8 cellular contexts compared by ENCODE assay signal in the genomic region with DNA sequence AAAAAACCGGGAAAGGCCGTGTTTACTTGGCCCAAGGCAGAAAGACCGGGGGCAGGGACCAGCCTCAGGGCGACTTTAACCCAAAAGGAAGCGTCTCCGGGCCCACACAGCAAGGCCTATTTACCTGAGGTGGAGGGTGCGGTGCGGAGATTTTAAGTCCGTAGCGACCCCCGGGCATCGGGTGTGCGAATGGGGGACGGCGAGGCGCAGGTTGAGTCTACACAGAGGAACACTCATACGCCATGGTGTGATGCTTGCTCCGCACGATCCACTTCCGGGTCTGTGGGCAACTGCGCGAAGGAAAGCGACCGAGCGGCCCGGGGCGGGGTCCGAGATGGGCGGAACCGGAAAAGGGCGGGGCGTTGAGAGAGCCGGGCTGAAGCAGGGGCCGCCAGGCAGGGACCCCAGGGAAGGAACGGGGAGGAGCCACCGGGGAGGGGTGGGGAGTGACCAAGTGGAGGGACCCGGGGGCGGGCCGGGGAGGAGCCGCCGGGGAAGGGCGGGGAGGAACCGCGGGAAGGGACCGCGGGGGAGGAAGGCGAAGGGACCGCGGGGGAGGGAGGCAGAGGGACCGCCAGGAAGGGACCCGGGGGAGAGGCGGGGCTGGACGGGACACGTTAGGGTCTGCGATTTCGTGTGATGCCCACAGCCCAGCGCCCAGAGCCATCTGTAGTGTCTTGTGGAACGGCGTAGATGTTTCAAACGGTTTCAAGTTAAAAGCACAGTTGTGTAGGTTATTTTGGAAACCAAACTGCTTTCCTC. TPM values are rescaled to one million over a fixed set of nuclear protein-coding genes. Genes with fewer than 3 reads are reported as not detected.
DNase-seq lines count a peak whose midpoint lies in the region; ATAC-seq and TF ChIP-seq lines count a peak whose summit lies in the region.

A gene (minus strand): TSS at position 282 of the 762 bp plus-strand sequence. CDS start 17,146 bp downstream, outside the sequence.

- no peak for TF ChIP-seq RAD21 in IMR-90 (IDR thresholded peaks at IDR 0.05; ENCODE audit: low read length)

- peak within 1 kb of the TSS; percentile 82 for H3K18ac ChIP-seq in IMR-90 (ENCODE audit: low read depth, low read length)

- dilution Hi-C loops in IMR-90 (cut with HindIII; ENCODE audit: low sequenced_read_pairs, unreplicated experiment) = no loop called here

- CTCF ChIA-PET in IMR-90 (lab: Yijun Ruan, JAX) = no interaction called here

- peak; percentile 93 for TF ChIP-seq POLR2A in IMR-90 (IDR thresholded peaks at IDR 0.05; ENCODE audit: low read depth, low read length)

- H4K20me1 ChIP-seq in IMR-90 (ENCODE audit: insufficient read depth, low read length) = 0 out of 2 replicates have a peak, but pooled peaks cover 21% of the 10 kb centered on the region

- H3K9ac ChIP-seq in IMR-90 (ENCODE audit: low read depth, low read length) = peak within 1 kb of the TSS; percentile 79

- peak within 1 kb of the TSS; percentile 97 for H2AK9ac ChIP-seq in IMR-90 (replicated peaks; ENCODE audit: low read depth, low read length, poor library complexity)

- 1% methylated on average over 21 of the region's 60 CpGs; no CpG with 5 or more reads in 1 of the 2 experiments for WGBS in IMR-90 (ENCODE audit: extremely low coverage in 2 of 2, insufficient read length in 1 of 2), 2 experiments

- peaks cover 14 to 31% of the 10 kb centered on the region in 2 experiments for H3K79me1 ChIP-seq in IMR-90 (ENCODE audit: low read depth in 1 of 2, low read length in 2 of 2)

- peak within 1 kb of the TSS; percentile 98 for H2AFZ ChIP-seq in IMR-90 (replicated peaks; ENCODE audit: low read length, poor library complexity)

- H3K27ac ChIP-seq in IMR-90 (ENCODE audit: insufficient read depth, low read length) = peak within 1 kb of the TSS; percentile 87

- peak within 1 kb of the TSS; percentile 81; the same call in 1 of the 2 replicates for H2BK20ac ChIP-seq in IMR-90 (ENCODE audit: low read depth, low read length)

- H3K9me3 ChIP-seq in IMR-90 (ENCODE audit: control insufficient read depth, insufficient read depth, low read length) = no peaks in the 10 kb centered on the region; the same call in 1 of the 2 replicates

- peak within 1 kb of the TSS; percentile 95 for H3K4me2 ChIP-seq in IMR-90 (ENCODE audit: low read depth, low read length)

- peaks cover 6% of the 10 kb centered on the region for H3K36me3 ChIP-seq in IMR-90 (ENCODE audit: control insufficient read depth, insufficient read depth, low read length)

- no peak for TF ChIP-seq CTCF in IMR-90 (conservative IDR thresholded peaks at IDR 0.05; ENCODE audit: low read depth, low read length)
- TF ChIP-seq CTCF in epithelial cell of proximal tubule (conservative IDR thresholded peaks at IDR 0.05; ENCODE audit: low read depth, low read length) = no peak

- BruUV-seq in IMR-90 (replicated peaks; lab: Mats Ljungman, UMichigan) = no TSS peak

- H3K9me1 ChIP-seq in IMR-90 (ENCODE audit: insufficient read depth, low read length) = peaks cover 2% of the 10 kb centered on the region; the same call in 1 of the 2 replicates

- peak within 1 kb of the TSS; percentile 70 for H3K4me3 ChIP-seq in IMR-90 (ENCODE audit: insufficient read depth, low read depth, low read length)
- peak within 1 kb of the TSS; percentile 99 for H3K4me3 ChIP-seq in epithelial cell of proximal tubule (ENCODE audit: low read depth, low read length)

- H3K4me1 ChIP-seq in IMR-90 (ENCODE audit: control insufficient read depth, insufficient read depth, low read length) = no peaks in the 10 kb centered on the region

- in situ Hi-C loops in IMR-90 (cut with MboI; ENCODE audit: low sequenced_read_pairs) = no loop called here

- peak within 1 kb of the TSS; percentile 56 to 92 for H4K8ac ChIP-seq in IMR-90 (ENCODE audit: low read depth in 2 of 2, low read length in 2 of 2)

- peak; percentile 99 for DNase-seq in DMS 273 (lab: John Stamatoyannopoulos, UW; ENCODE audit: unreplicated experiment)
- DNase-seq in IMR-90 = peak; percentile 94
- DNase-seq in OCI-M2 (lab: John Stamatoyannopoulos, UW; ENCODE audit: unreplicated experiment) = peak; percentile 81
- peak; percentile 99 for DNase-seq in activated T-cell treated with anti-CD3 and anti-CD28 coated beads, Interleukin-2, amount 50 U/mL, for 1 hour
- DNase-seq in epithelial cell of proximal tubule (ENCODE audit: low read depth) = peak; percentile 43
- peak; percentile 99 for DNase-seq in mucosa of gallbladder (ENCODE audit: low spot score)
- peak; percentile 98 to 99 for DNase-seq in stimulated activated CD8-positive, alpha-beta memory T cell treated with anti-CD3 and anti-CD28 coated beads, Interleukin-4, amount 100 ng/mL, for 4 hours (ENCODE audit: low read depth in 2 of 2, low spot score in 1 of 2)

- H2AK5ac ChIP-seq in IMR-90 (ENCODE audit: low read depth, low read length) = peak within 1 kb of the TSS; percentile 56

- H3K56ac ChIP-seq in IMR-90 (ENCODE audit: extremely low read depth, insufficient read depth, low read length) = peak within 1 kb of the TSS; percentile 86

- ATAC-seq in GM21526 (IDR thresholded peaks at IDR 0.05; ENCODE audit: low FRiP score, unreplicated experiment) (peak; percentile 94), IMR-90 (ENCODE audit: low read depth) (peak; percentile 97)

- no peaks in the 10 kb centered on the region for H3K27me3 ChIP-seq in IMR-90 (ENCODE audit: control insufficient read depth, insufficient read depth, low read length)

- peak within 1 kb of the TSS; percentile 84 for H4K5ac ChIP-seq in IMR-90 (ENCODE audit: low read depth, low read length)

- peak within 1 kb of the TSS; percentile 89 for H2BK5ac ChIP-seq in IMR-90 (ENCODE audit: low read depth, low read length, poor library complexity, severe bottlenecking)

- POLR2A ChIA-PET in IMR-90 (lab: Charles Lee; ENCODE audit: unreplicated experiment) = no interaction called here

- H3K4ac ChIP-seq in IMR-90 (ENCODE audit: low read depth, low read length) = peak within 1 kb of the TSS; percentile 93

- intact Hi-C loops in IMR-90 (cut with micrococcal nuclease) = loop anchor here (2.0 kb wide), 3 partner anchors 27 to 207 kb away; a partner anchor contains a TSS

- peak within 1 kb of the TSS; percentile 94 for H4K91ac ChIP-seq in IMR-90 (ENCODE audit: insufficient read depth, low read depth, low read length)

- peak within 1 kb of the TSS; percentile 87 for H3K14ac ChIP-seq in IMR-90 (replicated peaks; ENCODE audit: low read depth, low read length)

- peak within 1 kb of the TSS; percentile 92 for H3K23ac ChIP-seq in IMR-90 (ENCODE audit: low read depth, low read length)

- peak within 1 kb of the TSS; percentile 86; the same call in 1 of the 3 replicates for H2BK15ac ChIP-seq in IMR-90 (ENCODE audit: low read depth, low read length)

- peak within 1 kb of the TSS; percentile 84 for H2BK120ac ChIP-seq in IMR-90 (ENCODE audit: low read depth, low read length)

TF ChIP-seq in IMR-90, 13 proteins besides CTCF, POLR2A, EP300 and RAD21:
- TF ChIP-seq MXI1 (IDR thresholded peaks at IDR 0.05; ENCODE audit: borderline replicate concordance, low read depth, low read length) (no peak; the same call in 1 of the 2 replicates), RFX5 (IDR thresholded peaks at IDR 0.05; ENCODE audit: low read depth, low read length) (no peak), MAFK (IDR thresholded peaks at IDR 0.05; ENCODE audit: low read depth, low read length) (no peak), BHLHE40 (IDR thresholded peaks at IDR 0.05; ENCODE audit: low read depth, low read length) (no peak), CEBPB (IDR thresholded peaks at IDR 0.05; ENCODE audit: low read depth, low read length) (no peak), CHD1 (IDR thresholded peaks at IDR 0.05; ENCODE audit: low read depth, low read length) (no peak; the same call in 1 of the 2 replicates), RCOR1 (IDR thresholded peaks at IDR 0.05; ENCODE audit: insufficient replicate concordance, low read length) (no peak), SMC3 (IDR thresholded peaks at IDR 0.05; ENCODE audit: low read depth, low read length) (no peak), FOS (IDR thresholded peaks at IDR 0.05; ENCODE audit: low read depth, low read length) (no peak), NFE2L2 (IDR thresholded peaks at IDR 0.05; ENCODE audit: low read depth, low read length) (no peak), MAZ (IDR thresholded peaks at IDR 0.05; ENCODE audit: borderline replicate concordance, low read depth, low read length) (peak; percentile 90; the same call in 1 of the 2 replicates)
- TF ChIP-seq, protein P1, sequence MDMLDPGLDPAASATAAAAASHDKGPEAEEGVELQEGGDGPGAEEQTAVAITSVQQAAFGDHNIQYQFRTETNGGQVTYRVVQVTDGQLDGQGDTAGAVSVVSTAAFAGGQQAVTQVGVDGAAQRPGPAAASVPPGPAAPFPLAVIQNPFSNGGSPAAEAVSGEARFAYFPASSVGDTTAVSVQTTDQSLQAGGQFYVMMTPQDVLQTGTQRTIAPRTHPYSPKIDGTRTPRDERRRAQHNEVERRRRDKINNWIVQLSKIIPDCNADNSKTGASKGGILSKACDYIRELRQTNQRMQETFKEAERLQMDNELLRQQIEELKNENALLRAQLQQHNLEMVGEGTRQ (IDR thresholded peaks at IDR 0.05; ENCODE audit: low read depth, low read length) = 0 out of 2 replicates have a peak, but pooled peaks have one; percentile 3

RNA-seq across cellular contexts. Expression of the gene that starts here (rescaled TPM):
- total RNA-seq in IMR-90 (2012; rRNA removed) = 26.9 and 30.8 TPM in 2 replicates
- polyA plus RNA-seq in IMR-90 (2012; rRNA removed) = 16.4 and 22.6 TPM in 2 replicates
- 4.7 and 7.9 TPM in 2 replicates for polyA plus RNA-seq in IMR-90 (2012; cell fraction: cytosol; rRNA removed)
- polyA plus RNA-seq in IMR-90 (2012; cell fraction: nucleus; rRNA removed; ENCODE audit: low replicate concordance) = 68.6 and 98.0 TPM in 2 replicates
- 5.5 and 9.6 TPM in 2 replicates for total RNA-seq in epithelial cell of proximal tubule
- 66.8 TPM for total RNA-seq in mucosa of gallbladder

Comparison
In these comparisons a context has a peak if more than half of its experiments do, and no peak if none do; other contexts are left out.
1. Peak in every context shown above with its lines: DNase-seq, ATAC-seq, H3K4me3 ChIP-seq and H3K27ac ChIP-seq.
2. DNase-seq: peak in every context shown above with its lines; median percentile 99 in DMS 273; 99 in activated T-cell treated with anti-CD3 and anti-CD28 coated beads, Interleukin-2, amount 50 U/mL, for 1 hour; 99 in mucosa of gallbladder; 98 in stimulated activated CD8-positive, alpha-beta memory T cell treated with anti-CD3 and anti-CD28 coated beads, Interleukin-4, amount 100 ng/mL, for 4 hours; 94 in IMR-90; 81 in OCI-M2; 43 in epithelial cell of proximal tubule.